Comparison of ENCODE assay signal across 5 cellular contexts in genomic region chr17:39717660-39718059, GRCh38. TPM values are rescaled to one million over a fixed set of nuclear protein-coding genes. Genes with fewer than 3 reads are reported as not detected.
"Had no signal": no experiment of that assay in that cellular context is flagged by ENCODE, and none has a peak within 500 bp of the region (broad histone marks: within the 10 kb centered on the region; RNA-seq: fewer than 3 reads in every experiment).

No MANE protein-coding gene starts in this region.

- H3K4me3 Mint-ChIP-seq: GM23338, H9 had no signal

- H3K4me3 ChIP-seq: GM23338, K562 had no signal

- H3K27ac Mint-ChIP-seq: GM23338 had no signal

- DNase-seq: H9, HCEC 1CT, IMR-90 had no signal

- H3K4me1 Mint-ChIP-seq: GM23338, H9 had no signal

- H3K9me3 Mint-ChIP-seq: GM23338, H9 had no signal

- H3K4me2 ChIP-seq: GM23338 had no signal

RNA-seq across cellular contexts. Expression of gene PNMT, which starts 49.4 kb away (rescaled TPM):
- total RNA-seq: IMR-90 had no signal
- polyA plus RNA-seq: IMR-90 had no signal
